18 cellular contexts compared by ENCODE assay signal in the genomic region with DNA sequence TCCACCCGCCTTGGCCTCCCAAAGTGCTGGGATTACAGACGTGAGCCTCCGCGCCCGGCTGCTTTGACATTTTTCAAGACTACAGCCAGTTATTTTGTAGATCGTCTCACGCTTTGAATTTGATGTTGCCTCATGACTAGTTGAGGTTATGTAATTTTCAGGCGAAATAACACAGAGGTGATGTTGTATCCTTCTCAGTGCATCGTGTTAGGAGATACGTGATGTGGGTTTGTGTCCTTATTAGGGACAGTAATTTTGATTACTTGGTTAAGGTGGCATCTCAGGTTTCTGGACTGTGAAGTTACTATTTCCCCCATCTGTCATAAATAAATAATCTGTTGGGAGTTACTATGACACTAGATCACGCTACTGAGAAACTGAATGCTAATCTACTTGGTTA.
"Had no signal": no experiment of that assay in that cellular context is flagged by ENCODE, and none has a peak within 500 bp of the region (broad histone marks: within the 10 kb centered on the region; RNA-seq: fewer than 3 reads in every experiment).

No MANE protein-coding gene starts in this region.

- H3K27ac ChIP-seq: lower lobe of right lung, ovary, suprapubic skin, transverse colon had no signal

- H3K27ac Mint-ChIP-seq: natural killer cell; stimulated activated naive CD8-positive, alpha-beta T cell treated with anti-CD3 and anti-CD28 coated beads, Interleukin-15, amount 100 ng/mL, for 72 hours had no signal

- H3K9me3 Mint-ChIP-seq: natural killer cell; stimulated activated naive CD8-positive, alpha-beta T cell treated with anti-CD3 and anti-CD28 coated beads, Interleukin-15, amount 100 ng/mL, for 72 hours had no signal

- H3K4me3 ChIP-seq: lower lobe of right lung, ovary, smooth muscle cell, suprapubic skin, transverse colon had no signal

- ATAC-seq: left ventricle myocardium superior; lower lobe of right lung; natural killer cell; sciatic nerve; stimulated activated naive CD8-positive, alpha-beta T cell treated with anti-CD3 and anti-CD28 coated beads, Interleukin-15, amount 100 ng/mL, for 72 hours had no signal

- DNase-seq: effector memory CD4-positive, alpha-beta T cell; head of caudate nucleus; left ventricle myocardium superior; lower lobe of right lung; natural killer cell; occipital lobe; ovary; posterior cingulate gyrus; stimulated activated CD4-positive, alpha-beta T cell treated with anti-CD3 and anti-CD28 coated beads, Interleukin-12 subunit alpha, Interleukin-12 subunit beta, amount 100 ng/mL, for 4 hours; stimulated activated CD4-positive, alpha-beta T cell treated with anti-CD3 and anti-CD28 coated beads, Interleukin-1b, Interleukin-23, amount 100 ng/mL, for 48 hours; stimulated activated CD4-positive, alpha-beta T cell treated with anti-CD3 and anti-CD28 coated beads, Interleukin-4, amount 100 ng/mL, for 1 hour; stimulated activated CD8-positive, alpha-beta memory T cell treated with anti-CD3 and anti-CD28 coated beads, Interleukin-4, amount 100 ng/mL, for 48 hours; stimulated activated naive CD4-positive, alpha-beta T cell; stimulated activated naive CD8-positive, alpha-beta T cell treated with anti-CD3 and anti-CD28 coated beads, Interleukin-15, amount 100 ng/mL, for 72 hours; transverse colon had no signal

- H3K36me3 Mint-ChIP-seq: natural killer cell had no signal

- H3K4me1 Mint-ChIP-seq: natural killer cell; stimulated activated naive CD8-positive, alpha-beta T cell treated with anti-CD3 and anti-CD28 coated beads, Interleukin-15, amount 100 ng/mL, for 72 hours had no signal

- H3K36me3 ChIP-seq: ovary had no signal

- H3K4me1 ChIP-seq: suprapubic skin had no signal

- H3K27me3 ChIP-seq: ovary, suprapubic skin, transverse colon had no signal

- H3K9me3 ChIP-seq: lower lobe of right lung, ovary, suprapubic skin, transverse colon had no signal

- H3K4me3 Mint-ChIP-seq: natural killer cell; stimulated activated naive CD8-positive, alpha-beta T cell treated with anti-CD3 and anti-CD28 coated beads, Interleukin-15, amount 100 ng/mL, for 72 hours had no signal
